In genomic region chr6:83481938-83482337, GRCh38 we compare ENCODE assay signal across 2 cellular contexts. TPM values are rescaled to one million over a fixed set of nuclear protein-coding genes. Genes with fewer than 3 reads are reported as not detected.
"Had no signal": no experiment of that assay in that cellular context is flagged by ENCODE, and none has a peak within 500 bp of the region (broad histone marks: within the 10 kb centered on the region; RNA-seq: fewer than 3 reads in every experiment).

No MANE protein-coding gene starts in this region.

RNA-seq across cellular contexts. Expression of gene PRSS35, which starts 30.4 kb away (rescaled TPM):
- total RNA-seq: GM12878 had no signal

RNA-seq across cellular contexts. Expression of gene ME1, which starts 51.1 kb away (rescaled TPM):
- total RNA-seq: G401 had no signal
